Comparison of ENCODE assay signal across 1 cellular context in the genomic region with DNA sequence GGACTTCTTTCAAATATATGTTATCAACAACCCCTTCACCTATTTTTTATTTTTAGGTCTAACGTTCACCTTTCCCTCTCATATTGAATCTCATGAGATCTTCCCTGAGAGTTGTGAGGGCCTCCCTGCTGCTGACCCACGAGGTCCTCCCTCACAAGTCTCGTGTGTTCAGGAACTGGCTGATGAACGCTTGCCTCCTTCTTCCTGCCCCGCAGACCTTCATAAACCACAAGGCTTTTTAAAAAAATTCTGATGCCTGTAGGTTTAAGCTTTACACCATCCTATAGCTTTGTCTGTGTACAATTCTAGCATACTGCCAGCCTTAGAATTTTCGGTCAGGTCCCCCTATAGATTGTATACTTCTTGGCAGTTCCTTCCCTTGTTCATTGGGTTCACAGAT.
TF ChIP-seq lines count a peak whose summit lies in the region.

No MANE protein-coding gene starts in this region.

TF ChIP-seq in K562, 482 proteins besides CTCF, POLR2A, EP300 and RAD21:
- peak in 1 of 2 experiments; percentile 51 for TF ChIP-seq E2F6 (IDR thresholded peaks at IDR 0.05; ENCODE audit: borderline replicate concordance in 1 of 2, extremely low read depth in 1 of 2, insufficient read depth in 1 of 2, insufficient read length in 1 of 2, low read depth in 1 of 2, low read length in 1 of 2, poor library complexity in 1 of 2, severe bottlenecking in 1 of 2)
- no peak for TF ChIP-seq SNIP1 (IDR thresholded peaks at IDR 0.05; ENCODE audit: low read depth)
- TF ChIP-seq ZNF175 (CRISPR knock-in tag; IDR thresholded peaks at IDR 0.05; ENCODE audit: low read depth): 0 out of 2 replicates have a peak, but pooled peaks have one; percentile 33
- no peak for TF ChIP-seq HNRNPLL (IDR thresholded peaks at IDR 0.05; ENCODE audit: low read depth, low read length, poor library complexity, severe bottlenecking)
- peak; percentile 48; the same call in 1 of the 2 replicates for TF ChIP-seq ZNF395 (CRISPR knock-in tag; IDR thresholded peaks at IDR 0.05)
- TF ChIP-seq RBM22 (IDR thresholded peaks at IDR 0.05; ENCODE audit: low read depth, low read length, poor library complexity, severe bottlenecking): no peak
- TF ChIP-seq ZNF639 (CRISPR knock-in tag; conservative IDR thresholded peaks at IDR 0.05 in 1 of 2, IDR thresholded peaks at IDR 0.05 in 1 of 2): peak in 1 of 2 experiments; percentile 35; a peak in 1 of 4 replicates
